Comparison of ENCODE assay signal across 1 cellular context in the genomic region with DNA sequence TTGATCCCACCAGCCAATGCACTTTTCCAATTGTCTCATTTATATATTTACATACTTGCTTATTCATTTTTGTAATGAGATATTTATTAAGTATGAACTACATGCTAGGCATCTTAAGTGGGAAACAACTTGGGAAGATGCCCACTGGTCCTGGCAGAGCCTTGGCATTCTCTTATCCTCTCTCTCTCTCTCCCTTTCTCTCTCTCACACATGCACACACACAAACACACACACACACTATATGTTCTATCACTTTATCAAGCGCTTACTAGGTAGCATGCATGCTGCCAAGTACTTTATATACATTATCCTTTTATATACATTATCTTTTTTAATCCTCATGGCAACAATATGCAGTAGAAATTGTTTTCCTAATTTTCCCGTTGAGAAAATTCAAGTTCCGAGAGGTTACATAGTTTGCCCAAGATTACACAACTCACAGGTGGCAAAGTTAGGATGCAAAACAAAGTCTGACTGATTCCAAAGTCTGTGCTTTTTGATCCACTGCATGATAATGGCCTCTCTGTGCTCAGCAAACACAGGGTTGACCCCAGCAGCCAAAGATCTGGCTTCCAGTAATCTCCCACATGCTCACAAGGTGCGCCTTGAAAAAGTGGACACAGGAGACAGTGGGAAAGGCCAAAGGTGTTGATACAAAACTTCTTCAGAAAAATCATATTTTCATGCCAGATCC.
A peak's percentile ranks its signal among the peaks of the same experiment; 100 is the strongest.
TF ChIP-seq lines count a peak whose summit lies in the region.

No MANE protein-coding gene starts in this region.

TF ChIP-seq in HepG2, 621 proteins besides CTCF, POLR2A, EP300 and RAD21 (continued from another document and continues in another):
- TF ChIP-seq, protein P1, sequence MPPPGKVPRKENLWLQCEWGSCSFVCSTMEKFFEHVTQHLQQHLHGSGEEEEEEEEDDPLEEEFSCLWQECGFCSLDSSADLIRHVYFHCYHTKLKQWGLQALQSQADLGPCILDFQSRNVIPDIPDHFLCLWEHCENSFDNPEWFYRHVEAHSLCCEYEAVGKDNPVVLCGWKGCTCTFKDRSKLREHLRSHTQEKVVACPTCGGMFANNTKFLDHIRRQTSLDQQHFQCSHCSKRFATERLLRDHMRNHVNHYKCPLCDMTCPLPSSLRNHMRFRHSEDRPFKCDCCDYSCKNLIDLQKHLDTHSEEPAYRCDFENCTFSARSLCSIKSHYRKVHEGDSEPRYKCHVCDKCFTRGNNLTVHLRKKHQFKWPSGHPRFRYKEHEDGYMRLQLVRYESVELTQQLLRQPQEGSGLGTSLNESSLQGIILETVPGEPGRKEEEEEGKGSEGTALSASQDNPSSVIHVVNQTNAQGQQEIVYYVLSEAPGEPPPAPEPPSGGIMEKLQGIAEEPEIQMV (CRISPR knock-in tag; IDR thresholded peaks at IDR 0.05; ENCODE audit: low read depth): peak; percentile 83; the same call in 1 of the 2 replicates
- TF ChIP-seq SMAD1 (CRISPR knock-in tag; IDR thresholded peaks at IDR 0.05; ENCODE audit: borderline replicate concordance, low read depth): no peak
- TF ChIP-seq ZNF891 (CRISPR knock-in tag; IDR thresholded peaks at IDR 0.05): no peak
- TF ChIP-seq MAF1 (CRISPR knock-in tag; IDR thresholded peaks at IDR 0.05; ENCODE audit: borderline replicate concordance): no peak
- TF ChIP-seq, protein P2, sequence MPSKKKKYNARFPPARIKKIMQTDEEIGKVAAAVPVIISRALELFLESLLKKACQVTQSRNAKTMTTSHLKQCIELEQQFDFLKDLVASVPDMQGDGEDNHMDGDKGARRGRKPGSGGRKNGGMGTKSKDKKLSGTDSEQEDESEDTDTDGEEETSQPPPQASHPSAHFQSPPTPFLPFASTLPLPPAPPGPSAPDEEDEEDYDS (CRISPR knock-in tag; IDR thresholded peaks at IDR 0.05): no peak; the same call in 1 of the 2 replicates
- no peak for TF ChIP-seq MAFF (IDR thresholded peaks at IDR 0.05; ENCODE audit: low read depth, low read length)
- TF ChIP-seq NR2F2 (IDR thresholded peaks at IDR 0.05; ENCODE audit: borderline replicate concordance, low read depth): peak; percentile 94
- peak; percentile 91 for TF ChIP-seq ZEB1 (IDR thresholded peaks at IDR 0.05; ENCODE audit: insufficient replicate concordance, low read depth)
- TF ChIP-seq ZNF292 (CRISPR knock-in tag; IDR thresholded peaks at IDR 0.05; ENCODE audit: borderline replicate concordance, low read depth): peak; percentile 46; the same call in 1 of the 2 replicates
- TF ChIP-seq STAT5B (CRISPR knock-in tag; IDR thresholded peaks at IDR 0.05): no peak
- TF ChIP-seq, protein P3, sequence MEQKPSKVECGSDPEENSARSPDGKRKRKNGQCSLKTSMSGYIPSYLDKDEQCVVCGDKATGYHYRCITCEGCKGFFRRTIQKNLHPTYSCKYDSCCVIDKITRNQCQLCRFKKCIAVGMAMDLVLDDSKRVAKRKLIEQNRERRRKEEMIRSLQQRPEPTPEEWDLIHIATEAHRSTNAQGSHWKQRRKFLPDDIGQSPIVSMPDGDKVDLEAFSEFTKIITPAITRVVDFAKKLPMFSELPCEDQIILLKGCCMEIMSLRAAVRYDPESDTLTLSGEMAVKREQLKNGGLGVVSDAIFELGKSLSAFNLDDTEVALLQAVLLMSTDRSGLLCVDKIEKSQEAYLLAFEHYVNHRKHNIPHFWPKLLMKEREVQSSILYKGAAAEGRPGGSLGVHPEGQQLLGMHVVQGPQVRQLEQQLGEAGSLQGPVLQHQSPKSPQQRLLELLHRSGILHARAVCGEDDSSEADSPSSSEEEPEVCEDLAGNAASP (CRISPR knock-in tag; IDR thresholded peaks at IDR 0.05; ENCODE audit: borderline replicate concordance): peak; percentile 89; the same call in 1 of the 2 replicates
- TF ChIP-seq, protein P4, sequence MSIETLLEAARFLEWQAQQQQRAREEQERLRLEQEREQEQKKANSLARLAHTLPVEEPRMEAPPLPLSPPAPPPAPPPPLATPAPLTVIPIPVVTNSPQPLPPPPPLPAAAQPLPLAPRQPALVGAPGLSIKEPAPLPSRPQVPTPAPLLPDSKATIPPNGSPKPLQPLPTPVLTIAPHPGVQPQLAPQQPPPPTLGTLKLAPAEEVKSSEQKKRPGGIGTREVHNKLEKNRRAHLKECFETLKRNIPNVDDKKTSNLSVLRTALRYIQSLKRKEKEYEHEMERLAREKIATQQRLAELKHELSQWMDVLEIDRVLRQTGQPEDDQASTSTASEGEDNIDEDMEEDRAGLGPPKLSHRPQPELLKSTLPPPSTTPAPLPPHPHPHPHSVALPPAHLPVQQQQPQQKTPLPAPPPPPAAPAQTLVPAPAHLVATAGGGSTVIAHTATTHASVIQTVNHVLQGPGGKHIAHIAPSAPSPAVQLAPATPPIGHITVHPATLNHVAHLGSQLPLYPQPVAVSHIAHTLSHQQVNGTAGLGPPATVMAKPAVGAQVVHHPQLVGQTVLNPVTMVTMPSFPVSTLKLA (IDR thresholded peaks at IDR 0.05): no peak
- TF ChIP-seq ZFP62 (CRISPR knock-in tag; IDR thresholded peaks at IDR 0.05): no peak
- TF ChIP-seq, protein P5, sequence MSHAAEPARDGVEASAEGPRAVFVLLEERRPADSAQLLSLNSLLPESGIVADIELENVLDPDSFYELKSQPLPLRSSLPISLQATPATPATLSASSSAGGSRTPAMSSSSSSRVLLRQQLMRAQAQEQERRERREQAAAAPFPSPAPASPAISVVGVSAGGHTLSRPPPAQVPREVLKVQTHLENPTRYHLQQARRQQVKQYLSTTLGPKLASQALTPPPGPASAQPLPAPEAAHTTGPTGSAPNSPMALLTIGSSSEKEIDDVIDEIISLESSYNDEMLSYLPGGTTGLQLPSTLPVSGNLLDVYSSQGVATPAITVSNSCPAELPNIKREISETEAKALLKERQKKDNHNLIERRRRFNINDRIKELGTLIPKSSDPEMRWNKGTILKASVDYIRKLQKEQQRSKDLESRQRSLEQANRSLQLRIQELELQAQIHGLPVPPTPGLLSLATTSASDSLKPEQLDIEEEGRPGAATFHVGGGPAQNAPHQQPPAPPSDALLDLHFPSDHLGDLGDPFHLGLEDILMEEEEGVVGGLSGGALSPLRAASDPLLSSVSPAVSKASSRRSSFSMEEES (CRISPR knock-in tag; IDR thresholded peaks at IDR 0.05): peak; percentile 84
- no peak for TF ChIP-seq SIN3B (IDR thresholded peaks at IDR 0.05; ENCODE audit: low read length)
- TF ChIP-seq ZNF577 (CRISPR knock-in tag; IDR thresholded peaks at IDR 0.05; ENCODE audit: borderline replicate concordance, low read depth): no peak
- TF ChIP-seq FOXA1 (IDR thresholded peaks at IDR 0.05): no peak
- TF ChIP-seq FOXA1 (CRISPR knock-in tag; IDR thresholded peaks at IDR 0.05): peak; percentile 87
- TF ChIP-seq, protein P6, sequence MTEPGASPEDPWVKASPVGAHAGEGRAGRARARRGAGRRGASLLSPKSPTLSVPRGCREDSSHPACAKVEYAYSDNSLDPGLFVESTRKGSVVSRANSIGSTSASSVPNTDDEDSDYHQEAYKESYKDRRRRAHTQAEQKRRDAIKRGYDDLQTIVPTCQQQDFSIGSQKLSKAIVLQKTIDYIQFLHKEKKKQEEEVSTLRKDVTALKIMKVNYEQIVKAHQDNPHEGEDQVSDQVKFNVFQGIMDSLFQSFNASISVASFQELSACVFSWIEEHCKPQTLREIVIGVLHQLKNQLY (CRISPR knock-in tag; IDR thresholded peaks at IDR 0.05): peak; percentile 97
- TF ChIP-seq, protein P7, sequence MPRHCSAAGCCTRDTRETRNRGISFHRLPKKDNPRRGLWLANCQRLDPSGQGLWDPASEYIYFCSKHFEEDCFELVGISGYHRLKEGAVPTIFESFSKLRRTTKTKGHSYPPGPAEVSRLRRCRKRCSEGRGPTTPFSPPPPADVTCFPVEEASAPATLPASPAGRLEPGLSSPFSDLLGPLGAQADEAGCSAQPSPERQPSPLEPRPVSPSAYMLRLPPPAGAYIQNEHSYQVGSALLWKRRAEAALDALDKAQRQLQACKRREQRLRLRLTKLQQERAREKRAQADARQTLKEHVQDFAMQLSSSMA (CRISPR knock-in tag; IDR thresholded peaks at IDR 0.05): no peak
- TF ChIP-seq, protein P8, sequence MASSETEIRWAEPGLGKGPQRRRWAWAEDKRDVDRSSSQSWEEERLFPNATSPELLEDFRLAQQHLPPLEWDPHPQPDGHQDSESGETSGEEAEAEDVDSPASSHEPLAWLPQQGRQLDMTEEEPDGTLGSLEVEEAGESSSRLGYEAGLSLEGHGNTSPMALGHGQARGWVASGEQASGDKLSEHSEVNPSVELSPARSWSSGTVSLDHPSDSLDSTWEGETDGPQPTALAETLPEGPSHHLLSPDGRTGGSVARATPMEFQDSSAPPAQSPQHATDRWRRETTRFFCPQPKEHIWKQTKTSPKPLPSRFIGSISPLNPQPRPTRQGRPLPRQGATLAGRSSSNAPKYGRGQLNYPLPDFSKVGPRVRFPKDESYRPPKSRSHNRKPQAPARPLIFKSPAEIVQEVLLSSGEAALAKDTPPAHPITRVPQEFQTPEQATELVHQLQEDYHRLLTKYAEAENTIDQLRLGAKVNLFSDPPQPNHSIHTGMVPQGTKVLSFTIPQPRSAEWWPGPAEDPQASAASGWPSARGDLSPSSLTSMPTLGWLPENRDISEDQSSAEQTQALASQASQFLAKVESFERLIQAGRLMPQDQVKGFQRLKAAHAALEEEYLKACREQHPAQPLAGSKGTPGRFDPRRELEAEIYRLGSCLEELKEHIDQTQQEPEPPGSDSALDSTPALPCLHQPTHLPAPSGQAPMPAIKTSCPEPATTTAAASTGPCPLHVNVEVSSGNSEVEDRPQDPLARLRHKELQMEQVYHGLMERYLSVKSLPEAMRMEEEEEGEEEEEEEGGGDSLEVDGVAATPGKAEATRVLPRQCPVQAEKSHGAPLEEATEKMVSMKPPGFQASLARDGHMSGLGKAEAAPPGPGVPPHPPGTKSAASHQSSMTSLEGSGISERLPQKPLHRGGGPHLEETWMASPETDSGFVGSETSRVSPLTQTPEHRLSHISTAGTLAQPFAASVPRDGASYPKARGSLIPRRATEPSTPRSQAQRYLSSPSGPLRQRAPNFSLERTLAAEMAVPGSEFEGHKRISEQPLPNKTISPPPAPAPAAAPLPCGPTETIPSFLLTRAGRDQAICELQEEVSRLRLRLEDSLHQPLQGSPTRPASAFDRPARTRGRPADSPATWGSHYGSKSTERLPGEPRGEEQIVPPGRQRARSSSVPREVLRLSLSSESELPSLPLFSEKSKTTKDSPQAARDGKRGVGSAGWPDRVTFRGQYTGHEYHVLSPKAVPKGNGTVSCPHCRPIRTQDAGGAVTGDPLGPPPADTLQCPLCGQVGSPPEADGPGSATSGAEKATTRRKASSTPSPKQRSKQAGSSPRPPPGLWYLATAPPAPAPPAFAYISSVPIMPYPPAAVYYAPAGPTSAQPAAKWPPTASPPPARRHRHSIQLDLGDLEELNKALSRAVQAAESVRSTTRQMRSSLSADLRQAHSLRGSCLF (CRISPR knock-in tag; IDR thresholded peaks at IDR 0.05; ENCODE audit: borderline replicate concordance): no peak
- peak; percentile 72; the same call in 1 of the 2 replicates for TF ChIP-seq MEIS2 (CRISPR knock-in tag; IDR thresholded peaks at IDR 0.05)
- peak; percentile 77; the same call in 1 of the 2 replicates for TF ChIP-seq ZNF430 (CRISPR knock-in tag; IDR thresholded peaks at IDR 0.05)
- TF ChIP-seq, protein P9, sequence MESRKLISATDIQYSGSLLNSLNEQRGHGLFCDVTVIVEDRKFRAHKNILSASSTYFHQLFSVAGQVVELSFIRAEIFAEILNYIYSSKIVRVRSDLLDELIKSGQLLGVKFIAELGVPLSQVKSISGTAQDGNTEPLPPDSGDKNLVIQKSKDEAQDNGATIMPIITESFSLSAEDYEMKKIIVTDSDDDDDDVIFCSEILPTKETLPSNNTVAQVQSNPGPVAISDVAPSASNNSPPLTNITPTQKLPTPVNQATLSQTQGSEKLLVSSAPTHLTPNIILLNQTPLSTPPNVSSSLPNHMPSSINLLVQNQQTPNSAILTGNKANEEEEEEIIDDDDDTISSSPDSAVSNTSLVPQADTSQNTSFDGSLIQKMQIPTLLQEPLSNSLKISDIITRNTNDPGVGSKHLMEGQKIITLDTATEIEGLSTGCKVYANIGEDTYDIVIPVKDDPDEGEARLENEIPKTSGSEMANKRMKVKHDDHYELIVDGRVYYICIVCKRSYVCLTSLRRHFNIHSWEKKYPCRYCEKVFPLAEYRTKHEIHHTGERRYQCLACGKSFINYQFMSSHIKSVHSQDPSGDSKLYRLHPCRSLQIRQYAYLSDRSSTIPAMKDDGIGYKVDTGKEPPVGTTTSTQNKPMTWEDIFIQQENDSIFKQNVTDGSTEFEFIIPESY (CRISPR knock-in tag; IDR thresholded peaks at IDR 0.05): peak; percentile 48; the same call in 1 of the 2 replicates
- peak; percentile 92 for TF ChIP-seq FOXA3 (CRISPR knock-in tag; IDR thresholded peaks at IDR 0.05)
- TF ChIP-seq ZNF678 (CRISPR knock-in tag; IDR thresholded peaks at IDR 0.05): no peak
- TF ChIP-seq, protein P10, sequence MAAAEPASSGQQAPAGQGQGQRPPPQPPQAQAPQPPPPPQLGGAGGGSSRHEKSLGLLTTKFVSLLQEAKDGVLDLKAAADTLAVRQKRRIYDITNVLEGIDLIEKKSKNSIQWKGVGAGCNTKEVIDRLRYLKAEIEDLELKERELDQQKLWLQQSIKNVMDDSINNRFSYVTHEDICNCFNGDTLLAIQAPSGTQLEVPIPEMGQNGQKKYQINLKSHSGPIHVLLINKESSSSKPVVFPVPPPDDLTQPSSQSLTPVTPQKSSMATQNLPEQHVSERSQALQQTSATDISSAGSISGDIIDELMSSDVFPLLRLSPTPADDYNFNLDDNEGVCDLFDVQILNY (CRISPR knock-in tag; conservative IDR thresholded peaks at IDR 0.05): no peak
- TF ChIP-seq ZNF776 (CRISPR knock-in tag; IDR thresholded peaks at IDR 0.05): no peak
- no peak for TF ChIP-seq ZNF850 (CRISPR knock-in tag; conservative IDR thresholded peaks at IDR 0.05)
- no peak for TF ChIP-seq ZNF572 (CRISPR knock-in tag; IDR thresholded peaks at IDR 0.05)
- TF ChIP-seq ARNTL (CRISPR knock-in tag; IDR thresholded peaks at IDR 0.05): peak; percentile 91
- TF ChIP-seq, protein P11, sequence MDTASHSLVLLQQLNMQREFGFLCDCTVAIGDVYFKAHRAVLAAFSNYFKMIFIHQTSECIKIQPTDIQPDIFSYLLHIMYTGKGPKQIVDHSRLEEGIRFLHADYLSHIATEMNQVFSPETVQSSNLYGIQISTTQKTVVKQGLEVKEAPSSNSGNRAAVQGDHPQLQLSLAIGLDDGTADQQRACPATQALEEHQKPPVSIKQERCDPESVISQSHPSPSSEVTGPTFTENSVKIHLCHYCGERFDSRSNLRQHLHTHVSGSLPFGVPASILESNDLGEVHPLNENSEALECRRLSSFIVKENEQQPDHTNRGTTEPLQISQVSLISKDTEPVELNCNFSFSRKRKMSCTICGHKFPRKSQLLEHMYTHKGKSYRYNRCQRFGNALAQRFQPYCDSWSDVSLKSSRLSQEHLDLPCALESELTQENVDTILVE (CRISPR knock-in tag; IDR thresholded peaks at IDR 0.05): peak; percentile 57; the same call in 1 of the 2 replicates
- no peak for TF ChIP-seq SP4 (CRISPR knock-in tag; IDR thresholded peaks at IDR 0.05)
- TF ChIP-seq, protein P12, sequence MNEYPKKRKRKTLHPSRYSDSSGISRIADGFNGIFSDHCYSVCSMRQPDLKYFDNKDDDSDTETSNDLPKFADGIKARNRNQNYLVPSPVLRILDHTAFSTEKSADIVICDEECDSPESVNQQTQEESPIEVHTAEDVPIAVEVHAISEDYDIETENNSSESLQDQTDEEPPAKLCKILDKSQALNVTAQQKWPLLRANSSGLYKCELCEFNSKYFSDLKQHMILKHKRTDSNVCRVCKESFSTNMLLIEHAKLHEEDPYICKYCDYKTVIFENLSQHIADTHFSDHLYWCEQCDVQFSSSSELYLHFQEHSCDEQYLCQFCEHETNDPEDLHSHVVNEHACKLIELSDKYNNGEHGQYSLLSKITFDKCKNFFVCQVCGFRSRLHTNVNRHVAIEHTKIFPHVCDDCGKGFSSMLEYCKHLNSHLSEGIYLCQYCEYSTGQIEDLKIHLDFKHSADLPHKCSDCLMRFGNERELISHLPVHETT (CRISPR knock-in tag; conservative IDR thresholded peaks at IDR 0.05): no peak
